Comparison of ENCODE assay signal across 24 cellular contexts in genomic region chr20:40600441-40601235, GRCh38.
DNase-seq lines count a peak whose midpoint lies in the region; ATAC-seq and TF ChIP-seq lines count a peak whose summit lies in the region.
"Had no signal": no experiment of that assay in that cellular context is flagged by ENCODE, and none has a peak within 500 bp of the region (broad histone marks: within the 10 kb centered on the region; RNA-seq: fewer than 3 reads in every experiment).

No MANE protein-coding gene starts in this region.

- no peak for TF ChIP-seq POLR2A in adrenal gland (IDR thresholded peaks at IDR 0.05)

- TF ChIP-seq CTCF in HEK293 (tag by site-specific recombination; IDR thresholded peaks at IDR 0.05) (no peak), RWPE1 (conservative IDR thresholded peaks at IDR 0.05; ENCODE audit: low read depth) (no peak), nephron (IDR thresholded peaks at IDR 0.05; ENCODE audit: unreplicated experiment in 3 of 3) (no peak), adrenal gland (IDR thresholded peaks at IDR 0.05) (no peak)

- ATAC-seq in esophagus mucosa (peak; percentile 93), GM21381 (IDR thresholded peaks at IDR 0.05; ENCODE audit: unreplicated experiment) (no peak)
- ATAC-seq: activated CD4-positive, alpha-beta T cell treated with anti-CD3 and anti-CD28 coated beads for 36 hours; activated naive CD4-positive, alpha-beta T cell treated with anti-CD3 and anti-CD28 coated beads, Interleukin-2, amount 50 U/mL, for 72 hours; activated T-helper 17 cell treated with anti-CD3 and anti-CD28 coated beads, Interleukin-2, amount 50 U/mL, for 72 hours; K562; left cardiac atrium; Panc1 had no signal

- CTCF ChIA-PET in HEK293 (lab: Yijun Ruan, JAX) (no interaction called here), RWPE1 (lab: Yijun Ruan, JAX) (interaction anchor here (0.7 kb wide), 1 partner anchor 332 kb away, joined by 3 read pairs; no protein-coding TSS in a partner anchor)

- intact Hi-C loops in adrenal gland (cut with DNase I), result no loop called here

- H3K36me3 Mint-ChIP-seq in nephron (ENCODE audit: low read depth), result peaks cover 7% of the 10 kb centered on the region
- H3K36me3 Mint-ChIP-seq: activated naive CD4-positive, alpha-beta T cell treated with anti-CD3 and anti-CD28 coated beads, Interleukin-2, amount 50 U/mL, for 72 hours; CD4-positive, CD25-positive, alpha-beta regulatory T cell had no signal

- H3K27me3 ChIP-seq in adrenal gland, result no peaks in the 10 kb centered on the region
- H3K27me3 ChIP-seq: hepatocyte had no signal

- peak overlapping the region in 2 of 3 experiments; percentile 46 to 71 for H3K27ac Mint-ChIP-seq in nephron
- H3K27ac Mint-ChIP-seq: activated CD4-positive, alpha-beta T cell treated with anti-CD3 and anti-CD28 coated beads for 36 hours; activated naive CD4-positive, alpha-beta T cell treated with anti-CD3 and anti-CD28 coated beads, Interleukin-2, amount 50 U/mL, for 72 hours; activated T-helper 17 cell treated with anti-CD3 and anti-CD28 coated beads, Interleukin-2, amount 50 U/mL, for 72 hours; CD4-positive, CD25-positive, alpha-beta regulatory T cell had no signal

- no peak overlapping the region for H3K4me3 Mint-ChIP-seq in nephron
- H3K4me3 Mint-ChIP-seq: activated CD4-positive, alpha-beta T cell treated with anti-CD3 and anti-CD28 coated beads for 36 hours; activated T-helper 17 cell treated with anti-CD3 and anti-CD28 coated beads, Interleukin-2, amount 50 U/mL, for 72 hours; CD4-positive, CD25-positive, alpha-beta regulatory T cell had no signal

- H3K36me3 ChIP-seq in HEK293 (ENCODE audit: control insufficient read depth in 2 of 2, insufficient read depth in 1 of 2, low read length in 2 of 2) (no peaks in the 10 kb centered on the region), adrenal gland (replicated peaks in 1 of 2) (no peaks in the 10 kb centered on the region)

- H3K4me3 ChIP-seq in HEK293 (ENCODE audit: low read depth, low read length) (no peak overlapping the region), adrenal gland (no peak overlapping the region)
- H3K4me3 ChIP-seq: hepatocyte, K562 had no signal

- H3K4me1 ChIP-seq in HEK293 (ENCODE audit: control insufficient read depth, insufficient read depth, low read length) (no peaks in the 10 kb centered on the region), adrenal gland (replicated peaks in 1 of 2) (no peaks in the 10 kb centered on the region)

- H3K27ac ChIP-seq in HEK293 (ENCODE audit: extremely low read depth, low read depth, low read length) (no peak overlapping the region), RWPE1 (peak overlapping the region; percentile 86), adrenal gland (no peak overlapping the region)
- H3K27ac ChIP-seq: hepatocyte, parathyroid adenoma had no signal

- no peaks in the 10 kb centered on the region for H3K9me3 ChIP-seq in HEK293 (ENCODE audit: control insufficient read depth, insufficient read depth, low read depth, low read length)
- H3K9me3 ChIP-seq in adrenal gland (replicated peaks in 1 of 3), result peaks cover 0 to 10% (median 0%) of the 10 kb centered on the region in 3 donors

- no peaks in the 10 kb centered on the region for H3K27me3 Mint-ChIP-seq in nephron (ENCODE audit: low read depth)

- DNase-seq in RWPE1 (ENCODE audit: low spot score) (peak; percentile 66), dermis blood vessel endothelial cell (no peak), adrenal gland (no peak)
- DNase-seq: activated CD4-positive, alpha-beta T cell treated with anti-CD3 and anti-CD28 coated beads for 36 hours; AML-193; anterior cingulate cortex; CD4-positive, CD25-positive, alpha-beta regulatory T cell; left cardiac atrium; NCI-H1105 treated with DMSO at 0.1 percent for 48 hours; NCI-H187 treated with DMSO at 0.1 percent for 48 hours; NCI-H524 treated with DMSO at 0.1 percent for 48 hours; SIG-M5; stimulated activated CD4-positive, alpha-beta T cell treated with anti-CD3 and anti-CD28 coated beads, Interleukin-1b, Interleukin-23, amount 100 ng/mL, for 48 hours; stimulated activated naive CD4-positive, alpha-beta T cell treated with Interleukin-2 at 50 U/mL for 16 hours had no signal

- POLR2A ChIA-PET in HEK293 (lab: Yijun Ruan, JAX) (no interaction called here), RWPE1 (lab: Yijun Ruan, JAX; ENCODE audit: low non-redundant PET) (no interaction called here)

- peaks cover 9% of the 10 kb centered on the region for H3K9me3 Mint-ChIP-seq in nephron

- 52 to 92% (median 81%) methylated on average over 2 of the region's 2 CpGs for WGBS in adrenal gland, 4 donors

- H3K4me1 Mint-ChIP-seq in nephron, result no peaks in the 10 kb centered on the region
- H3K4me1 Mint-ChIP-seq: activated CD4-positive, alpha-beta T cell treated with anti-CD3 and anti-CD28 coated beads for 36 hours; activated T-helper 17 cell treated with anti-CD3 and anti-CD28 coated beads, Interleukin-2, amount 50 U/mL, for 72 hours; CD4-positive, CD25-positive, alpha-beta regulatory T cell had no signal

TF ChIP-seq in HEK293, 187 proteins besides CTCF, POLR2A, EP300 and RAD21:
- TF ChIP-seq KLF1 (tag by site-specific recombination; IDR thresholded peaks at IDR 0.05), result peak; percentile 57; the same call in 1 of the 2 replicates
- TF ChIP-seq ZNF155 (tag by site-specific recombination; IDR thresholded peaks at IDR 0.05), result no peak
